In genomic region chr2:96734899-96735585, GRCh38 we compare ENCODE assay signal across 14 cellular contexts. TPM values are rescaled to one million over a fixed set of nuclear protein-coding genes. Genes with fewer than 3 reads are reported as not detected.
DNase-seq lines count a peak whose midpoint lies in the region; ATAC-seq and TF ChIP-seq lines count a peak whose summit lies in the region.
"Had no signal": no experiment of that assay in that cellular context is flagged by ENCODE, and none has a peak within 500 bp of the region (broad histone marks: within the 10 kb centered on the region; RNA-seq: fewer than 3 reads in every experiment).

No MANE protein-coding gene starts in this region.

- no peaks in the 10 kb centered on the region for H3K9me3 ChIP-seq in adipocyte (ENCODE audit: control insufficient read depth, low read length)
- no peaks in the 10 kb centered on the region for H3K9me3 ChIP-seq in left lung
- no peaks in the 10 kb centered on the region for H3K9me3 ChIP-seq in upper lobe of right lung

- H3K79me2 ChIP-seq in GM23338 (replicated peaks; ENCODE audit: insufficient read depth) = peaks cover 45% of the 10 kb centered on the region

- H3K4me3 ChIP-seq in adipocyte (ENCODE audit: low read length) = peak overlapping the region; percentile 49
- H3K4me3 ChIP-seq in left lung = no peak overlapping the region
- H3K4me3 ChIP-seq in upper lobe of right lung = no peak overlapping the region
- no peak overlapping the region for H3K4me3 ChIP-seq in GM23338

- H3K36me3 ChIP-seq in adipocyte (ENCODE audit: control insufficient read depth, insufficient read depth, low read length, severe bottlenecking) = peaks cover 31% of the 10 kb centered on the region
- peaks cover 0 to 52% of the 10 kb centered on the region in 2 donors for H3K36me3 ChIP-seq in left lung
- peaks cover 63% of the 10 kb centered on the region for H3K36me3 ChIP-seq in upper lobe of right lung
- H3K36me3 ChIP-seq in GM23338 (ENCODE audit: insufficient read depth) = peaks cover 57% of the 10 kb centered on the region

- H3K27ac ChIP-seq in left lung = peak overlapping the region; percentile 33 to 65
- H3K27ac ChIP-seq in upper lobe of right lung = peak overlapping the region; percentile 15
- no peak overlapping the region for H3K27ac ChIP-seq in GM23338 (ENCODE audit: low read depth)
- H3K27ac ChIP-seq: VCaP had no signal

- no peaks in the 10 kb centered on the region for H3K27me3 Mint-ChIP-seq in activated T-cell treated with anti-CD3 and anti-CD28 coated beads, Interleukin-2, amount 50 U/mL, for 72 hours (ENCODE audit: low read depth)
- peaks cover 7% of the 10 kb centered on the region for H3K27me3 Mint-ChIP-seq in GM23338 (ENCODE audit: insufficient read depth, low read depth, poor library complexity)

- H3K9ac ChIP-seq in adipocyte (ENCODE audit: low read length) = no peak overlapping the region

- intact Hi-C loops in left lung (cut with DNase I) = no loop called here
- intact Hi-C loops in upper lobe of right lung (cut with DNase I) = no loop called here

- H3K4me1 ChIP-seq in adipocyte (ENCODE audit: control insufficient read depth, insufficient read depth, low read length) = peaks cover 41% of the 10 kb centered on the region
- H3K4me1 ChIP-seq in left lung = peaks cover 22 to 35% of the 10 kb centered on the region in 2 donors
- H3K4me1 ChIP-seq in upper lobe of right lung = peaks cover 25% of the 10 kb centered on the region
- peaks cover 6% of the 10 kb centered on the region; the same call in 1 of the 2 replicates for H3K4me1 ChIP-seq in GM23338 (ENCODE audit: insufficient read depth)

- H2AFZ ChIP-seq in GM23338 = no peak overlapping the region

- peak overlapping the region; percentile 13 for H3K27ac Mint-ChIP-seq in activated T-cell treated with anti-CD3 and anti-CD28 coated beads, Interleukin-2, amount 50 U/mL, for 72 hours
- no peak overlapping the region for H3K27ac Mint-ChIP-seq in GM23338

- peaks cover 16% of the 10 kb centered on the region for H4K20me1 ChIP-seq in GM23338 (replicated peaks; ENCODE audit: insufficient read depth)

- H3K9me2 ChIP-seq in GM23338 (ENCODE audit: insufficient read depth) = no peaks in the 10 kb centered on the region

- no peak for DNase-seq in activated T-cell treated with anti-CD3 and anti-CD28 coated beads, Interleukin-2, amount 50 U/mL, for 72 hours
- DNase-seq in activated T-cell treated with anti-CD3 and anti-CD28 coated beads, Interleukin-2, amount 50 U/mL, for 48 hours = no peak
- peak; percentile 72 for DNase-seq in adipocyte (ENCODE audit: low read depth)
- no peak for DNase-seq in left lung
- no peak for DNase-seq in upper lobe of right lung
- DNase-seq in GM23338 (ENCODE audit: low spot score) = no peak
- no peak for DNase-seq in AML-193 (lab: John Stamatoyannopoulos, UW)
- DNase-seq in NCI-H1694 (lab: John Stamatoyannopoulos, UW) = no peak
- DNase-seq: activated CD8-positive, alpha-beta memory T cell treated with anti-CD3 and anti-CD28 coated beads for 24 hours; activated naive CD4-positive, alpha-beta T cell treated with Interleukin-2 at 50 U/mL for 16 hours; NCI-H2171 treated with DMSO at 0.1 percent for 48 hours; PC-3 had no signal

- no peak for ATAC-seq in activated T-cell treated with anti-CD3 and anti-CD28 coated beads, Interleukin-2, amount 50 U/mL, for 72 hours (replicated peaks in 1 of 2)
- ATAC-seq in left lung (peak; percentile 1), upper lobe of right lung (no peak), GM23338 (no peak)
- ATAC-seq: HepG2, PC-3 had no signal

- H3K4me3 Mint-ChIP-seq in activated T-cell treated with anti-CD3 and anti-CD28 coated beads, Interleukin-2, amount 50 U/mL, for 72 hours = no peak overlapping the region
- no peak overlapping the region for H3K4me3 Mint-ChIP-seq in GM23338

- no peaks in the 10 kb centered on the region for H3K9me3 Mint-ChIP-seq in activated T-cell treated with anti-CD3 and anti-CD28 coated beads, Interleukin-2, amount 50 U/mL, for 72 hours
- H3K9me3 Mint-ChIP-seq in GM23338 = no peaks in the 10 kb centered on the region

- peaks cover 1 to 26% of the 10 kb centered on the region in 2 donors for H3K36me3 Mint-ChIP-seq in activated T-cell treated with anti-CD3 and anti-CD28 coated beads, Interleukin-2, amount 50 U/mL, for 72 hours (ENCODE audit: insufficient read depth in 2 of 2)
- H3K36me3 Mint-ChIP-seq in GM23338 (ENCODE audit: low read depth) = peaks cover 56% of the 10 kb centered on the region

- no peak overlapping the region for H3K4me2 ChIP-seq in GM23338

- peaks cover 29% of the 10 kb centered on the region for H3K4me1 Mint-ChIP-seq in activated T-cell treated with anti-CD3 and anti-CD28 coated beads, Interleukin-2, amount 50 U/mL, for 72 hours (ENCODE audit: low read depth)
- H3K4me1 Mint-ChIP-seq in GM23338 = peaks cover 6% of the 10 kb centered on the region

- H3K27me3 ChIP-seq in adipocyte (replicated peaks; ENCODE audit: control insufficient read depth, insufficient read depth, low read length) (no peaks in the 10 kb centered on the region), left lung (no peaks in the 10 kb centered on the region), upper lobe of right lung (no peaks in the 10 kb centered on the region), GM23338 (ENCODE audit: insufficient read depth) (no peaks in the 10 kb centered on the region)

- TF ChIP-seq CTCF in left lung (IDR thresholded peaks at IDR 0.05) (no peak), upper lobe of right lung (IDR thresholded peaks at IDR 0.05) (no peak), GM23338 (conservative IDR thresholded peaks at IDR 0.05; ENCODE audit: low read depth in 2 of 2) (no peak)

- H3F3A ChIP-seq in GM23338 (replicated peaks; ENCODE audit: low read depth) = no peaks in the 10 kb centered on the region

TF ChIP-seq in GM23338, 12 proteins besides CTCF, POLR2A, EP300 and RAD21 (continues in another document):
- TF ChIP-seq ETS1 (IDR thresholded peaks at IDR 0.05) (no peak), NANOG (IDR thresholded peaks at IDR 0.05; ENCODE audit: borderline replicate concordance) (no peak), POLR2AphosphoS5 (IDR thresholded peaks at IDR 0.05; ENCODE audit: low read depth) (no peak), EZH2phosphoT487 (IDR thresholded peaks at IDR 0.05; ENCODE audit: unreplicated experiment) (no peak), ZNF114 (CRISPR knock-in tag; IDR thresholded peaks at IDR 0.05) (no peak), EZH2 (IDR thresholded peaks at IDR 0.05; ENCODE audit: low read depth, unreplicated experiment) (no peak), JUNB (IDR thresholded peaks at IDR 0.05; ENCODE audit: unreplicated experiment) (no peak)

RNA-seq across cellular contexts. Expression of gene LMAN2L, which starts 4.8 kb away (rescaled TPM):
- total RNA-seq in activated T-cell treated with anti-CD3 and anti-CD28 coated beads, Interleukin-2, amount 50 U/mL, for 72 hours = 1 to 10 TPM; 7.8 to 8.0 TPM
- total RNA-seq in left lung = 10 to 100 TPM; 18.4 to 23.2 TPM
- 16.5 TPM for total RNA-seq in upper lobe of right lung
- total RNA-seq in GM23338 (2014; rRNA removed; shearing (Covaris generic)) = 15.8 and 16.7 TPM in 2 replicates
- polyA plus RNA-seq in GM23338 (2016; fragmentation: Nextera tagmentation; extraction: Ambion mirVana) = 10.5 and 11.8 TPM in 2 replicates

RNA-seq across cellular contexts. Expression of gene CNNM4, which starts 25.7 kb away (rescaled TPM):
- 1 to 10 TPM; 9.1 to 9.5 TPM for total RNA-seq in activated T-cell treated with anti-CD3 and anti-CD28 coated beads, Interleukin-2, amount 50 U/mL, for 72 hours
- total RNA-seq in left lung (10 to 100 TPM; 14.4 to 22.8 TPM), upper lobe of right lung (15.0 TPM)
- 6.7 and 12.9 TPM in 2 replicates for total RNA-seq in GM23338 (2014; rRNA removed; shearing (Covaris generic))
- 2.5 and 2.9 TPM in 2 replicates for polyA plus RNA-seq in GM23338 (2016; fragmentation: Nextera tagmentation; extraction: Ambion mirVana)
